In genomic region chr3:4505688-4506558, GRCh38 we compare ENCODE assay signal across 13 cellular contexts. TPM values are rescaled to one million over a fixed set of nuclear protein-coding genes. Genes with fewer than 3 reads are reported as not detected.
DNase-seq lines count a peak whose midpoint lies in the region; ATAC-seq and TF ChIP-seq lines count a peak whose summit lies in the region.
"Had no signal": no experiment of that assay in that cellular context is flagged by ENCODE, and none has a peak within 500 bp of the region (broad histone marks: within the 10 kb centered on the region; RNA-seq: fewer than 3 reads in every experiment).

No MANE protein-coding gene starts in this region.

- intact Hi-C loops in activated naive CD4-positive, alpha-beta T cell treated with anti-CD3 and anti-CD28 coated beads for 36 hours (cut with micrococcal nuclease) = no loop called here
- intact Hi-C loops in activated T-helper 2 cell treated with anti-CD3 and anti-CD28 coated beads, Interferon-gamma antibody, Interleukin-2, Interleukin-4, amounts not matched to agents 10 μg/mL and 5 μg/mL and 100 μg/mL, durations not matched to agents 14 hours and 24 hours and 36 hours (cut with micrococcal nuclease) = no loop called here
- intact Hi-C loops in upper lobe of right lung (cut with DNase I) = no loop called here

- no peaks in the 10 kb centered on the region for H3K27me3 ChIP-seq in upper lobe of right lung
- H3K27me3 ChIP-seq: left lung had no signal

- peak overlapping the region; percentile 31 for H3K4me3 Mint-ChIP-seq in activated naive CD4-positive, alpha-beta T cell treated with anti-CD3 and anti-CD28 coated beads, Interleukin-2, amount 50 U/mL, for 24 hours
- H3K4me3 Mint-ChIP-seq in activated naive CD4-positive, alpha-beta T cell treated with anti-CD3 and anti-CD28 coated beads for 36 hours = no peak overlapping the region
- no peak overlapping the region for H3K4me3 Mint-ChIP-seq in activated T-helper 2 cell treated with anti-CD3 and anti-CD28 coated beads, Interferon-gamma antibody, Interleukin-2, Interleukin-4, amounts not matched to agents 10 μg/mL and 5 μg/mL and 100 μg/mL, durations not matched to agents 14 hours and 24 hours and 36 hours (ENCODE audit: low read depth)
- H3K4me3 Mint-ChIP-seq in naive B cell (peak overlapping the region; percentile 76 to 97 (median 82)), progenitor cell of endocrine pancreas (ENCODE audit: low read depth) (no peak overlapping the region)

- H3K9me3 ChIP-seq in upper lobe of right lung = no peaks in the 10 kb centered on the region
- H3K9me3 ChIP-seq: left lung had no signal

- peak overlapping the region; percentile 71 for H3K27ac ChIP-seq in upper lobe of right lung
- H3K27ac ChIP-seq: RWPE1 had no signal

- peaks cover 34% of the 10 kb centered on the region for H3K4me1 ChIP-seq in upper lobe of right lung

- H3K9me3 Mint-ChIP-seq in activated naive CD4-positive, alpha-beta T cell treated with anti-CD3 and anti-CD28 coated beads, Interleukin-2, amount 50 U/mL, for 24 hours = no peaks in the 10 kb centered on the region
- no peaks in the 10 kb centered on the region for H3K9me3 Mint-ChIP-seq in activated naive CD4-positive, alpha-beta T cell treated with anti-CD3 and anti-CD28 coated beads for 36 hours
- no peaks in the 10 kb centered on the region for H3K9me3 Mint-ChIP-seq in activated T-helper 2 cell treated with anti-CD3 and anti-CD28 coated beads, Interferon-gamma antibody, Interleukin-2, Interleukin-4, amounts not matched to agents 10 μg/mL and 5 μg/mL and 100 μg/mL, durations not matched to agents 14 hours and 24 hours and 36 hours
- H3K9me3 Mint-ChIP-seq in naive B cell (no peaks in the 10 kb centered on the region), progenitor cell of endocrine pancreas (ENCODE audit: low read depth) (no peaks in the 10 kb centered on the region)
- H3K9me3 Mint-ChIP-seq: brain had no signal

- H3K36me3 Mint-ChIP-seq in activated naive CD4-positive, alpha-beta T cell treated with anti-CD3 and anti-CD28 coated beads, Interleukin-2, amount 50 U/mL, for 24 hours = peaks cover 7% of the 10 kb centered on the region
- peaks cover 8% of the 10 kb centered on the region for H3K36me3 Mint-ChIP-seq in activated naive CD4-positive, alpha-beta T cell treated with anti-CD3 and anti-CD28 coated beads for 36 hours (ENCODE audit: low read depth)
- H3K36me3 Mint-ChIP-seq in activated T-helper 2 cell treated with anti-CD3 and anti-CD28 coated beads, Interferon-gamma antibody, Interleukin-2, Interleukin-4, amounts not matched to agents 10 μg/mL and 5 μg/mL and 100 μg/mL, durations not matched to agents 14 hours and 24 hours and 36 hours (ENCODE audit: low read depth) = peaks cover 54% of the 10 kb centered on the region
- H3K36me3 Mint-ChIP-seq in naive B cell (peaks cover 12 to 13% of the 10 kb centered on the region in 2 donors), progenitor cell of endocrine pancreas (ENCODE audit: insufficient read depth) (no peaks in the 10 kb centered on the region)
- H3K36me3 Mint-ChIP-seq: brain had no signal

- DNase-seq in activated naive CD4-positive, alpha-beta T cell treated with anti-CD3 and anti-CD28 coated beads for 36 hours = no peak
- no peak for DNase-seq in activated T-helper 2 cell treated with anti-CD3 and anti-CD28 coated beads, Interferon-gamma antibody, Interleukin-2, Interleukin-4, amounts not matched to agents 10 μg/mL and 5 μg/mL and 100 μg/mL, durations not matched to agents 14 hours and 24 hours and 36 hours (ENCODE audit: low spot score)
- no peak for DNase-seq in naive B cell
- DNase-seq in upper lobe of right lung = no peak
- DNase-seq in progenitor cell of endocrine pancreas (ENCODE audit: low spot score, unreplicated experiment) = no peak
- DNase-seq in NCI-H2196 (lab: John Stamatoyannopoulos, UW; ENCODE audit: unreplicated experiment) = no peak
- no peak for DNase-seq in NCI-H1092 treated with DMSO at 0.1 percent for 48 hours (lab: John Stamatoyannopoulos, UW)
- DNase-seq: HCEC 1CT, left lung, NCI-H1048 had no signal

- H3K36me3 ChIP-seq in upper lobe of right lung = no peaks in the 10 kb centered on the region
- H3K36me3 ChIP-seq: left lung had no signal

- no peaks in the 10 kb centered on the region for H3K27me3 Mint-ChIP-seq in activated naive CD4-positive, alpha-beta T cell treated with anti-CD3 and anti-CD28 coated beads, Interleukin-2, amount 50 U/mL, for 24 hours
- no peaks in the 10 kb centered on the region for H3K27me3 Mint-ChIP-seq in activated naive CD4-positive, alpha-beta T cell treated with anti-CD3 and anti-CD28 coated beads for 36 hours (ENCODE audit: low read depth)
- H3K27me3 Mint-ChIP-seq in activated T-helper 2 cell treated with anti-CD3 and anti-CD28 coated beads, Interferon-gamma antibody, Interleukin-2, Interleukin-4, amounts not matched to agents 10 μg/mL and 5 μg/mL and 100 μg/mL, durations not matched to agents 14 hours and 24 hours and 36 hours (ENCODE audit: low read depth) = no peaks in the 10 kb centered on the region
- H3K27me3 Mint-ChIP-seq in naive B cell (no peaks in the 10 kb centered on the region), progenitor cell of endocrine pancreas (peaks cover 3% of the 10 kb centered on the region)

- ATAC-seq in naive B cell (ENCODE audit: low read depth in 2 of 2) (no peak), upper lobe of right lung (no peak)
- ATAC-seq: left lung had no signal

- H3K27ac Mint-ChIP-seq in activated naive CD4-positive, alpha-beta T cell treated with anti-CD3 and anti-CD28 coated beads, Interleukin-2, amount 50 U/mL, for 24 hours = peak overlapping the region; percentile 69
- H3K27ac Mint-ChIP-seq in activated naive CD4-positive, alpha-beta T cell treated with anti-CD3 and anti-CD28 coated beads for 36 hours = no peak overlapping the region
- H3K27ac Mint-ChIP-seq in activated T-helper 2 cell treated with anti-CD3 and anti-CD28 coated beads, Interferon-gamma antibody, Interleukin-2, Interleukin-4, amounts not matched to agents 10 μg/mL and 5 μg/mL and 100 μg/mL, durations not matched to agents 14 hours and 24 hours and 36 hours = peak overlapping the region; percentile 1
- H3K27ac Mint-ChIP-seq in naive B cell = peak overlapping the region; percentile 96 to 98 (median 98)
- no peak overlapping the region for H3K27ac Mint-ChIP-seq in progenitor cell of endocrine pancreas

- TF ChIP-seq CTCF in upper lobe of right lung (IDR thresholded peaks at IDR 0.05) (no peak), progenitor cell of endocrine pancreas (IDR thresholded peaks at IDR 0.05; ENCODE audit: unreplicated experiment) (no peak)

- CTCF ChIA-PET in activated naive CD4-positive, alpha-beta T cell treated with anti-CD3 and anti-CD28 coated beads for 36 hours (lab: Charles Lee) = interaction anchor here (2.2 to 2.9 kb wide), 2 partner anchors 11 to 155 kb away, joined by 6 to 18 read pairs; partner anchors contain the start of gene ITPR1

- peaks cover 78% of the 10 kb centered on the region for H3K4me1 Mint-ChIP-seq in activated naive CD4-positive, alpha-beta T cell treated with anti-CD3 and anti-CD28 coated beads, Interleukin-2, amount 50 U/mL, for 24 hours
- peaks cover 45% of the 10 kb centered on the region for H3K4me1 Mint-ChIP-seq in activated naive CD4-positive, alpha-beta T cell treated with anti-CD3 and anti-CD28 coated beads for 36 hours (ENCODE audit: low read depth)
- peaks cover 43% of the 10 kb centered on the region for H3K4me1 Mint-ChIP-seq in activated T-helper 2 cell treated with anti-CD3 and anti-CD28 coated beads, Interferon-gamma antibody, Interleukin-2, Interleukin-4, amounts not matched to agents 10 μg/mL and 5 μg/mL and 100 μg/mL, durations not matched to agents 14 hours and 24 hours and 36 hours (ENCODE audit: low read depth)
- H3K4me1 Mint-ChIP-seq in naive B cell (peaks cover 85 to 100% (median 96%) of the 10 kb centered on the region in 3 donors), progenitor cell of endocrine pancreas (ENCODE audit: low read depth) (peaks cover 20% of the 10 kb centered on the region)

- H3K4me3 ChIP-seq in upper lobe of right lung = no peak overlapping the region
- H3K4me3 ChIP-seq: left lung had no signal

RNA-seq across cellular contexts. Expression of gene ITPR1, which starts 12.8 kb away (rescaled TPM):
- 10 to 100 TPM; 38.5 to 41.1 TPM for total RNA-seq in activated naive CD4-positive, alpha-beta T cell treated with anti-CD3 and anti-CD28 coated beads for 36 hours
- 117 and 137 TPM in 2 replicates for total RNA-seq in activated T-helper 2 cell treated with anti-CD3 and anti-CD28 coated beads, Interferon-gamma antibody, Interleukin-2, Interleukin-4, amounts not matched to agents 10 μg/mL and 5 μg/mL and 100 μg/mL, durations not matched to agents 14 hours and 24 hours and 36 hours
- 100 to 1,000 TPM in 1 of 6 donors, 10 to 100 TPM in 5; 54.8 to 110 (median 87.3) TPM for polyA plus RNA-seq in naive B cell (ENCODE audit: low read depth in 6 of 6)
- total RNA-seq in upper lobe of right lung (91.7 TPM), progenitor cell of endocrine pancreas (10.8 and 11.2 TPM in 2 replicates)

RNA-seq across cellular contexts. Expression of gene SUMF1, which starts 38.9 kb away (rescaled TPM):
- total RNA-seq in activated naive CD4-positive, alpha-beta T cell treated with anti-CD3 and anti-CD28 coated beads for 36 hours = 1 to 10 TPM; 3.9 to 5.0 TPM
- total RNA-seq in activated T-helper 2 cell treated with anti-CD3 and anti-CD28 coated beads, Interferon-gamma antibody, Interleukin-2, Interleukin-4, amounts not matched to agents 10 μg/mL and 5 μg/mL and 100 μg/mL, durations not matched to agents 14 hours and 24 hours and 36 hours = 6.9 and 7.7 TPM in 2 replicates
- 10 to 100 TPM; 18.8 to 27.6 (median 22.2) TPM for polyA plus RNA-seq in naive B cell (ENCODE audit: low read depth in 6 of 6)
- total RNA-seq in upper lobe of right lung (33.3 TPM), progenitor cell of endocrine pancreas (23.3 and 25.0 TPM in 2 replicates)

Comparison
In these comparisons a context has a peak if more than half of its experiments do, and no peak if none do; other contexts are left out.
1. H3K27ac Mint-ChIP-seq: peak in activated naive CD4-positive, alpha-beta T cell treated with anti-CD3 and anti-CD28 coated beads, Interleukin-2, amount 50 U/mL, for 24 hours (single experiment), activated T-helper 2 cell treated with anti-CD3 and anti-CD28 coated beads, Interferon-gamma antibody, Interleukin-2, Interleukin-4, amounts not matched to agents 10 μg/mL and 5 μg/mL and 100 μg/mL, durations not matched to agents 14 hours and 24 hours and 36 hours (single experiment) and naive B cell (6 of 6); none in activated naive CD4-positive, alpha-beta T cell treated with anti-CD3 and anti-CD28 coated beads for 36 hours (single experiment) and progenitor cell of endocrine pancreas (single experiment).
2. H3K4me3 Mint-ChIP-seq: peak in activated naive CD4-positive, alpha-beta T cell treated with anti-CD3 and anti-CD28 coated beads, Interleukin-2, amount 50 U/mL, for 24 hours (single experiment) and naive B cell (8 of 8); none in activated naive CD4-positive, alpha-beta T cell treated with anti-CD3 and anti-CD28 coated beads for 36 hours (single experiment), activated T-helper 2 cell treated with anti-CD3 and anti-CD28 coated beads, Interferon-gamma antibody, Interleukin-2, Interleukin-4, amounts not matched to agents 10 μg/mL and 5 μg/mL and 100 μg/mL, durations not matched to agents 14 hours and 24 hours and 36 hours (single experiment) and progenitor cell of endocrine pancreas (single experiment).